12 cellular contexts compared by ENCODE assay signal in genomic region chr20:52230406-52230805, GRCh38. TPM values are rescaled to one million over a fixed set of nuclear protein-coding genes. Genes with fewer than 3 reads are reported as not detected.
DNase-seq lines count a peak whose midpoint lies in the region; ATAC-seq, FAIRE-seq and TF ChIP-seq lines count a peak whose summit lies in the region.
"Had no signal": no experiment of that assay in that cellular context is flagged by ENCODE, and none has a peak within 500 bp of the region (broad histone marks: within the 10 kb centered on the region; RNA-seq: fewer than 3 reads in every experiment).

No MANE protein-coding gene starts in this region.

- peaks cover 6% of the 10 kb centered on the region for H3K27me3 Mint-ChIP-seq in chondrocyte (ENCODE audit: low read depth)

- TF ChIP-seq CTCF in chondrocyte (IDR thresholded peaks at IDR 0.05), result no peak

- H3K36me3 ChIP-seq in small intestine (ENCODE audit: control insufficient read depth in 2 of 2, insufficient read depth in 2 of 2, low read length in 2 of 2), result no peaks in the 10 kb centered on the region

- WGBS in small intestine, 3 donors, result 40 to 50% (median 48%) methylated on average over 3 of the region's 3 CpGs

- DNase-seq in GM04504 (ENCODE audit: low read depth) (peak; percentile 10), M059J (ENCODE audit: low read depth) (peak; percentile 40), chondrocyte (ENCODE audit: low spot score) (no peak), small intestine (peak; percentile 17), putamen (ENCODE audit: low spot score) (no peak), NCI-H146 treated with DMSO at 0.1 percent for 48 hours (lab: John Stamatoyannopoulos, UW; ENCODE audit: unreplicated experiment) (no peak)
- DNase-seq: amniotic stem cell; DMS53; effector CD4-positive, alpha-beta T cell; stimulated activated CD4-positive, alpha-beta T cell treated with anti-CD3 and anti-CD28 coated beads, Interleukin-4, amount 100 ng/mL, for 24 hours; stimulated activated naive CD8-positive, alpha-beta T cell treated with anti-CD3 and anti-CD28 coated beads, Interleukin-15, amount 100 ng/mL, for 72 hours had no signal

- H3K36me3 Mint-ChIP-seq in chondrocyte (ENCODE audit: low read depth), result no peaks in the 10 kb centered on the region

- no peak for ATAC-seq in HG03520 (IDR thresholded peaks at IDR 0.05; ENCODE audit: unreplicated experiment)
- ATAC-seq: stimulated activated naive CD8-positive, alpha-beta T cell treated with anti-CD3 and anti-CD28 coated beads, Interleukin-15, amount 100 ng/mL, for 72 hours had no signal

- H3K4me3 ChIP-seq in small intestine (ENCODE audit: low read depth in 1 of 2, low read length in 2 of 2), result no peak overlapping the region

- no peaks in the 10 kb centered on the region for H3K27me3 ChIP-seq in small intestine (ENCODE audit: control insufficient read depth in 2 of 2, insufficient read depth in 2 of 2, low read length in 2 of 2)

- FAIRE-seq in small intestine (lab: Jason Lieb, UNC), result no peak

- no peaks in the 10 kb centered on the region for H3K4me1 ChIP-seq in small intestine (ENCODE audit: control insufficient read depth in 2 of 2, insufficient read depth in 1 of 2, low read depth in 1 of 2, low read length in 1 of 2)

- no peak overlapping the region for H3K27ac ChIP-seq in small intestine (ENCODE audit: low read depth in 1 of 2, low read length in 1 of 2)

- H3K4me1 Mint-ChIP-seq in chondrocyte (ENCODE audit: low read depth), result peaks cover 7% of the 10 kb centered on the region
- H3K4me1 Mint-ChIP-seq: stimulated activated naive CD8-positive, alpha-beta T cell treated with anti-CD3 and anti-CD28 coated beads, Interleukin-15, amount 100 ng/mL, for 72 hours had no signal

- no peak overlapping the region for H3K4me3 Mint-ChIP-seq in chondrocyte (ENCODE audit: unreplicated experiment)
- H3K4me3 Mint-ChIP-seq: stimulated activated naive CD8-positive, alpha-beta T cell treated with anti-CD3 and anti-CD28 coated beads, Interleukin-15, amount 100 ng/mL, for 72 hours had no signal

- H3K9me3 Mint-ChIP-seq in chondrocyte (ENCODE audit: low read depth), result no peaks in the 10 kb centered on the region
- H3K9me3 Mint-ChIP-seq: stimulated activated naive CD8-positive, alpha-beta T cell treated with anti-CD3 and anti-CD28 coated beads, Interleukin-15, amount 100 ng/mL, for 72 hours had no signal

- no peaks in the 10 kb centered on the region for H3K9me3 ChIP-seq in small intestine (ENCODE audit: control insufficient read depth, low read depth)

- H3K27ac Mint-ChIP-seq in chondrocyte (ENCODE audit: unreplicated experiment), result peak overlapping the region; percentile 43

RNA-seq across cellular contexts. Expression of gene ZFP64, which starts 38.8 kb away (rescaled TPM):
- 27.2 and 27.4 TPM in 2 replicates for total RNA-seq in M059J (2014; rRNA removed; shearing (Covaris generic))
- 23.7 to 26.8 TPM (median 24.6 TPM) in 3 replicates for total RNA-seq in chondrocyte
- polyA plus RNA-seq in small intestine, result 1 to 10 TPM; 4.1 to 9.3 (median 5.8) TPM

Comparison
In these comparisons a context has a peak if more than half of its experiments do, and no peak if none do; other contexts are left out.
1. DNase-seq: peak in GM04504 (single experiment), M059J (single experiment) and small intestine (single experiment); none in chondrocyte (single experiment), putamen (single experiment) and NCI-H146 treated with DMSO at 0.1 percent for 48 hours (single experiment).